ENCODE assay signal across 10 cellular contexts in the genomic region with DNA sequence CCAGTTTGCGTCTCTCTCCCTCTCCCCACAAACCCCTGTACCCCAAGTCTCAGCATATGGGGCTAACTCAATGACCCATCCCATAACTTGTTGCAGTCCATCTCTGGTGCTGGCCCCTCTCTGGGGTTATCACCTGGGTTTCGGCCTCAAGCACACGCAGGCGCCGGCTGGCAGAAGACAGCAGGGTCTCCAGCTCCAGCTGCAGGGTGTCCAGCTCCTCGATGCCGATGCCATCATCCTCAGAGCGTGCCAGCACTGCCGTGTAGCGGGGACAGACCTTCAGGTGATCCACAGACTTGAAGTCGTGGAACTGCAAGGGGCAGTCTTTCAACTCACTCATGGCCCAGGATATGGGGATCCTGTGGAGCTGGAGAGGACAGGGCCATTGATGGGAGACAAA. TPM values are rescaled to one million over a fixed set of nuclear protein-coding genes. Genes with fewer than 3 reads are reported as not detected.
DNase-seq lines count a peak whose midpoint lies in the region; ATAC-seq, FAIRE-seq and TF ChIP-seq lines count a peak whose summit lies in the region.
"Had no signal": no experiment of that assay in that cellular context is flagged by ENCODE, and none has a peak within 500 bp of the region (broad histone marks: within the 10 kb centered on the region; RNA-seq: fewer than 3 reads in every experiment).

No MANE protein-coding gene starts in this region.

- peaks cover 28% of the 10 kb centered on the region for H3K4me1 Mint-ChIP-seq in nephron

- H4K20me1 ChIP-seq in BLaER1 (peaks cover 30% of the 10 kb centered on the region), GM12878 (ENCODE audit: control insufficient read depth, insufficient read depth) (no peaks in the 10 kb centered on the region)

- FAIRE-seq in GM12878 (lab: Jason Lieb, UNC): no peak
- no peak for FAIRE-seq in kidney (lab: Jason Lieb, UNC)

- intact Hi-C loops in GM12878 (cut with micrococcal nuclease; ENCODE audit: unreplicated experiment) (loop anchor here (5.0 kb wide), 3 partner anchors 59 to 141 kb away; a partner anchor contains a TSS), kidney (cut with DNase I) (no loop called here)

- TF ChIP-seq POLR2A in GM12878 (IDR thresholded peaks at IDR 0.05; ENCODE audit: low read depth, low read length): 0 out of 2 replicates have a peak, but pooled peaks have one; percentile 23

- peaks cover 53% of the 10 kb centered on the region for H3K79me2 ChIP-seq in GM12878 (ENCODE audit: control insufficient read depth, insufficient read depth, low read length)

- over 99% methylated on average over 11 of the region's 11 CpGs for WGBS in GM12878 (ENCODE audit: insufficient coverage, insufficient replicate concordance, low lambda C conversion rate, missing lambda C conversion rate)

- H3K36me3 ChIP-seq in BLaER1 (peaks cover 45% of the 10 kb centered on the region), GM12878 (ENCODE audit: control insufficient read depth in 2 of 2, insufficient read depth in 2 of 2, low read length in 1 of 2) (peaks cover 6 to 9% of the 10 kb centered on the region in 2 experiments; a peak in 3 of 4 replicates), kidney (ENCODE audit: control insufficient read depth in 1 of 2, insufficient read depth in 2 of 2, low read length in 2 of 2) (peaks cover 13 to 30% of the 10 kb centered on the region in 2 donors)

- peak overlapping the region; percentile 95 to 98 (median 98) for H3K4me3 Mint-ChIP-seq in nephron

- TF ChIP-seq RAD21 in GM12878 (IDR thresholded peaks at IDR 0.05; ENCODE audit: insufficient read depth, low read depth, low read length): no peak

- ATAC-seq in GM12878 (no peak), GM21515 (IDR thresholded peaks at IDR 0.05; ENCODE audit: unreplicated experiment) (no peak)

- peaks cover 43% of the 10 kb centered on the region for H3K36me3 Mint-ChIP-seq in nephron (ENCODE audit: low read depth)

- peak overlapping the region; percentile 100 for H3K27ac Mint-ChIP-seq in nephron

- H3K4me3 ChIP-seq in BLaER1: no peak overlapping the region
- H3K4me3 ChIP-seq in HL-60 (replicated peaks; ENCODE audit: insufficient read depth, low read length): no peak overlapping the region
- H3K4me3 ChIP-seq in GM12878: peak overlapping the region; percentile 89
- H3K4me3 ChIP-seq in kidney (ENCODE audit: low read length in 2 of 2): no peak overlapping the region

- BruUV-seq in GM12878 (replicated peaks; lab: Mats Ljungman, UMichigan): no TSS peak

- TF ChIP-seq EP300 in GM12878 (IDR thresholded peaks at IDR 0.05; ENCODE audit: borderline replicate concordance in 1 of 2, control insufficient read depth in 1 of 2, low read depth in 2 of 2, low read length in 2 of 2): no peak

- in situ Hi-C loops in GM12878 (cut with MboI): no loop called here

- CTCF ChIA-PET in GM12878 (lab: Yijun Ruan, JAX): interaction anchor here (1.1 to 3.3 kb wide), 4 partner anchors 10 to 142 kb away, joined by 3 to 15 read pairs (median 6); a partner anchor contains a TSS

- no peaks in the 10 kb centered on the region for H3K27me3 Mint-ChIP-seq in nephron (ENCODE audit: low read depth)

- SMC1A ChIA-PET in GM12878 (lab: Charles Lee; ENCODE audit: uncharacterized antibody, unreplicated experiment): interaction anchor here (0.7 to 1.8 kb wide), 4 partner anchors 9 to 71 kb away, joined by 3 to 8 read pairs (median 4); a partner anchor contains a TSS

- H3K9ac ChIP-seq in BLaER1 (no peak overlapping the region), GM12878 (ENCODE audit: control insufficient read depth, insufficient read depth, low read length) (peak overlapping the region; percentile 97), kidney (ENCODE audit: low read length in 2 of 2) (no peak overlapping the region)

- H3K9me3 ChIP-seq in BLaER1 (no peaks in the 10 kb centered on the region), GM12878 (replicated peaks; ENCODE audit: control insufficient read depth, insufficient read depth, low read length) (no peaks in the 10 kb centered on the region), kidney (ENCODE audit: control insufficient read depth in 1 of 2, low read length in 2 of 2) (no peaks in the 10 kb centered on the region)

- POLR2A ChIA-PET in GM12878 (lab: Charles Lee): interaction anchor here (0.5 to 1.5 kb wide), 5 partner anchors 9 to 429 kb away, joined by 3 to 8 read pairs (median 4); no protein-coding TSS in a partner anchor

- H3K27ac ChIP-seq in BLaER1: 0 out of 2 replicates have a peak overlapping the region, but pooled peaks have one; percentile 99
- peak overlapping the region; percentile 99; the same call in 1 of the 2 replicates for H3K27ac ChIP-seq in HL-60 (replicated peaks)
- H3K27ac ChIP-seq in GM12878 (ENCODE audit: control insufficient read depth, insufficient read depth): peak overlapping the region; percentile 99
- H3K27ac ChIP-seq in kidney (ENCODE audit: low read depth in 2 of 2, low read length in 2 of 2): no peak overlapping the region

- H3K9me3 Mint-ChIP-seq in nephron: no peaks in the 10 kb centered on the region

- no peak overlapping the region for H2AFZ ChIP-seq in GM12878 (ENCODE audit: control insufficient read depth, low read depth, low read length)

- DNase-seq in HL-60 (ENCODE audit: low read depth in 1 of 2, low spot score in 1 of 2) (no peak), GM12878 (ENCODE audit: low read depth, low spot score) (no peak), NCI-H510A treated with DMSO at 0.1 percent for 48 hours (lab: John Stamatoyannopoulos, UW) (no peak), SIG-M5 (lab: John Stamatoyannopoulos, UW) (no peak), kidney (no peak)
- DNase-seq: NCI-H2227 treated with DMSO at 0.1 percent for 48 hours; stimulated activated CD4-positive, alpha-beta T cell treated with anti-CD3 and anti-CD28 coated beads, Interleukin-15, amount 100 ng/mL, for 24 hours had no signal

- H3K4me1 ChIP-seq in BLaER1: peaks cover 37% of the 10 kb centered on the region
- peaks cover 14% of the 10 kb centered on the region for H3K4me1 ChIP-seq in GM12878 (ENCODE audit: control insufficient read depth, insufficient read depth, low read length)
- peaks cover 8 to 20% of the 10 kb centered on the region in 2 donors for H3K4me1 ChIP-seq in kidney (ENCODE audit: control insufficient read depth in 1 of 2, insufficient read depth in 1 of 2, low read depth in 1 of 2, low read length in 2 of 2)

- peak overlapping the region; percentile 72 for H3K4me2 ChIP-seq in BLaER1
- peak overlapping the region; percentile 78 for H3K4me2 ChIP-seq in GM12878 (ENCODE audit: control insufficient read depth, insufficient read depth)

- TF ChIP-seq CTCF in HL-60 (IDR thresholded peaks at IDR 0.05; ENCODE audit: insufficient read depth, low read length) (no peak), GM12878 (IDR thresholded peaks at IDR 0.05 in 2 of 3, conservative IDR thresholded peaks at IDR 0.05 in 1 of 3; ENCODE audit: control insufficient read depth in 2 of 3, extremely low read depth in 1 of 3, insufficient read depth in 1 of 3, low read depth in 3 of 3, low read length in 3 of 3) (no peak), nephron (IDR thresholded peaks at IDR 0.05; ENCODE audit: unreplicated experiment in 3 of 3) (no peak), kidney (IDR thresholded peaks at IDR 0.05; ENCODE audit: borderline replicate concordance, extremely low read depth, insufficient read depth) (no peak)

- RAD21 ChIA-PET in GM12878 (lab: Charles Lee; ENCODE audit: unreplicated experiment): no interaction called here

- H3K27me3 ChIP-seq in BLaER1 (no peaks in the 10 kb centered on the region), HL-60 (ENCODE audit: insufficient read depth, poor library complexity, severe bottlenecking) (no peaks in the 10 kb centered on the region), GM12878 (replicated peaks in 1 of 2; ENCODE audit: control insufficient read depth in 2 of 2, insufficient read depth in 2 of 2, low read length in 1 of 2) (no peaks in the 10 kb centered on the region)

RNA-seq across cellular contexts. Expression of a gene that starts 1.1 kb away (rescaled TPM):
- total RNA-seq in GM12878 (2013; cell fraction: nucleolus; rRNA removed): 15.3 and 16.4 TPM in 2 replicates
- total RNA-seq in GM12878 (2014; rRNA removed) (61.6 and 71.2 TPM in 2 replicates), GM12878 (2014; rRNA removed; fragmentation: Illumina TruSeq; extraction: Trizol) (38.2 and 41.2 TPM in 2 replicates), GM12878 (2021) (50.5 and 52.2 TPM in 2 replicates), kidney (65.1 TPM)
- 16.9 TPM for polyA plus RNA-seq in GM12878 (2011; ENCODE audit: low read depth)
- polyA plus RNA-seq in GM12878 (2011; rRNA removed) (19.6 and 33.6 TPM in 2 replicates), GM12878 (2014; fragmentation: Illumina TruSeq; extraction: Trizol) (26.0 and 49.8 TPM in 2 replicates), GM12878 (2014; fragmentation: Nextera tagmentation; extraction: Ambion mirVana) (1 to 10 TPM; 2.6 to 9.0 TPM), GM12878 (2014; rRNA removed) (55.7 and 63.4 TPM in 2 replicates), GM12878 (2016; fragmentation: Nextera tagmentation; extraction: Ambion mirVana) (10 to 100 TPM; 64.7 to 71.0 TPM), kidney (ENCODE audit: insufficient read depth, low read depth, low replicate concordance) (58.4 TPM)
- 50.5 and 55.8 TPM in 2 replicates for polyA plus RNA-seq in GM12878 (2011; cell fraction: cytosol; rRNA removed)
- 33.5 and 35.2 TPM in 2 replicates for polyA plus RNA-seq in GM12878 (2011; cell fraction: nucleus; rRNA removed)
- 31.8 and 35.6 TPM in 2 replicates for polyA plus RNA-seq in GM12878 (2012)
- polyA minus RNA-seq in GM12878 (2011; rRNA and poly(A)+ RNA removed): 17.2 and 38.1 TPM in 2 replicates
- polyA minus RNA-seq in GM12878 (2011; cell fraction: cytosol; rRNA and poly(A)+ RNA removed): 17.3 and 17.9 TPM in 2 replicates
- 10.2 and 15.5 TPM in 2 replicates for polyA minus RNA-seq in GM12878 (2011; cell fraction: nucleus; rRNA and poly(A)+ RNA removed)

RNA-seq across cellular contexts. Expression of a gene that starts 1.8 kb away (rescaled TPM):
- total RNA-seq in GM12878 (2013; cell fraction: nucleolus; rRNA removed): 176 and 182 TPM in 2 replicates
- total RNA-seq in GM12878 (2014; rRNA removed) (329 and 354 TPM in 2 replicates), GM12878 (2014; rRNA removed; fragmentation: Illumina TruSeq; extraction: Trizol) (243 and 257 TPM in 2 replicates), GM12878 (2021) (274 and 277 TPM in 2 replicates), kidney (164 TPM)
- polyA plus RNA-seq in GM12878 (2011; ENCODE audit: low read depth): 159 TPM
- polyA plus RNA-seq in GM12878 (2011; rRNA removed) (177 and 192 TPM in 2 replicates), GM12878 (2014; fragmentation: Illumina TruSeq; extraction: Trizol) (260 and 266 TPM in 2 replicates), GM12878 (2014; fragmentation: Nextera tagmentation; extraction: Ambion mirVana) (10 to 100 TPM; 42.0 to 55.9 TPM), GM12878 (2014; rRNA removed) (293 and 302 TPM in 2 replicates), GM12878 (2016; fragmentation: Nextera tagmentation; extraction: Ambion mirVana) (100 to 1,000 TPM; 313 to 326 TPM), kidney (ENCODE audit: insufficient read depth, low read depth, low replicate concordance) (138 TPM)
- 168 and 237 TPM in 2 replicates for polyA plus RNA-seq in GM12878 (2011; cell fraction: cytosol; rRNA removed)
- 109 and 131 TPM in 2 replicates for polyA plus RNA-seq in GM12878 (2011; cell fraction: nucleus; rRNA removed)
- 206 and 224 TPM in 2 replicates for polyA plus RNA-seq in GM12878 (2012)
- polyA minus RNA-seq in GM12878 (2011; rRNA and poly(A)+ RNA removed): 174 and 234 TPM in 2 replicates
- polyA minus RNA-seq in GM12878 (2011; cell fraction: cytosol; rRNA and poly(A)+ RNA removed): 133 and 141 TPM in 2 replicates
- polyA minus RNA-seq in GM12878 (2011; cell fraction: nucleus; rRNA and poly(A)+ RNA removed): 58.4 and 99.3 TPM in 2 replicates

RNA-seq across cellular contexts. Expression of a gene that starts 18.9 kb away (rescaled TPM):
- total RNA-seq in GM12878 (2013; cell fraction: nucleolus; rRNA removed): 275 and 305 TPM in 2 replicates
- 19.9 and 22.3 TPM in 2 replicates for total RNA-seq in GM12878 (2014; rRNA removed)
- total RNA-seq in GM12878 (2014; rRNA removed; fragmentation: Illumina TruSeq; extraction: Trizol): 14.5 and 15.6 TPM in 2 replicates
- total RNA-seq in GM12878 (2021): 30.4 and 36.1 TPM in 2 replicates
- 39.0 TPM for polyA plus RNA-seq in GM12878 (2011; ENCODE audit: low read depth)
- polyA plus RNA-seq in GM12878 (2011; rRNA removed): 33.8 and 45.3 TPM in 2 replicates
- 54.6 and 61.0 TPM in 2 replicates for polyA plus RNA-seq in GM12878 (2011; cell fraction: cytosol; rRNA removed)
- 363 and 399 TPM in 2 replicates for polyA plus RNA-seq in GM12878 (2011; cell fraction: nucleus; rRNA removed)
- 50.9 and 55.6 TPM in 2 replicates for polyA plus RNA-seq in GM12878 (2012)
- polyA plus RNA-seq in GM12878 (2014; fragmentation: Illumina TruSeq; extraction: Trizol): 30.1 and 30.7 TPM in 2 replicates
- polyA plus RNA-seq in GM12878 (2014; fragmentation: Nextera tagmentation; extraction: Ambion mirVana): 1 to 10 TPM; 4.2 to 6.8 TPM
- polyA plus RNA-seq in GM12878 (2014; rRNA removed): 49.3 and 51.3 TPM in 2 replicates
- polyA plus RNA-seq in GM12878 (2016; fragmentation: Nextera tagmentation; extraction: Ambion mirVana): 10 to 100 TPM; 10.4 to 13.2 TPM
- polyA minus RNA-seq in GM12878 (2011; rRNA and poly(A)+ RNA removed): 51.2 and 66.0 TPM in 2 replicates
- polyA minus RNA-seq in GM12878 (2011; cell fraction: cytosol; rRNA and poly(A)+ RNA removed): 11.6 and 16.2 TPM in 2 replicates
- polyA minus RNA-seq in GM12878 (2011; cell fraction: nucleus; rRNA and poly(A)+ RNA removed): 52.8 and 85.3 TPM in 2 replicates
- 61.0 TPM for total RNA-seq in kidney
- 27.5 TPM for polyA plus RNA-seq in kidney (ENCODE audit: insufficient read depth, low read depth, low replicate concordance)

RNA-seq across cellular contexts. Expression of a gene that starts 21.4 kb away (rescaled TPM):
- total RNA-seq in GM12878 (2013; cell fraction: nucleolus; rRNA removed): not detected in 2 replicates
- total RNA-seq in GM12878 (2014; rRNA removed) (0.44 and 0.73 TPM in 2 replicates), GM12878 (2014; rRNA removed; fragmentation: Illumina TruSeq; extraction: Trizol) (0.31 and 0.32 TPM in 2 replicates), GM12878 (2021) (0.61 and 0.64 TPM in 2 replicates), kidney (31.2 TPM)
- 0.79 TPM for polyA plus RNA-seq in GM12878 (2011; ENCODE audit: low read depth)
- polyA plus RNA-seq in GM12878 (2011; rRNA removed) (0.16 and 0.24 TPM in 2 replicates), GM12878 (2014; fragmentation: Illumina TruSeq; extraction: Trizol) (0.28 TPM in 1 of 2 replicates, not detected in the other), GM12878 (2014; fragmentation: Nextera tagmentation; extraction: Ambion mirVana) (not detected), GM12878 (2014; rRNA removed) (0.18 and 0.37 TPM in 2 replicates), GM12878 (2016; fragmentation: Nextera tagmentation; extraction: Ambion mirVana) (1 to 10 TPM; 1.5 to 2.1 TPM), kidney (ENCODE audit: insufficient read depth, low read depth, low replicate concordance) (52.7 TPM)
- polyA plus RNA-seq in GM12878 (2011; cell fraction: cytosol; rRNA removed): 0.48 and 0.67 TPM in 2 replicates
- polyA plus RNA-seq in GM12878 (2011; cell fraction: nucleus; rRNA removed): 0.43 and 0.47 TPM in 2 replicates
- 1.0 and 1.6 TPM in 2 replicates for polyA plus RNA-seq in GM12878 (2012)
- 0.37 and 0.67 TPM in 2 replicates for polyA minus RNA-seq in GM12878 (2011; rRNA and poly(A)+ RNA removed)
- not detected in 2 replicates for polyA minus RNA-seq in GM12878 (2011; cell fraction: cytosol; rRNA and poly(A)+ RNA removed)
- 0.12 TPM in 1 of 2 replicates, not detected in the other for polyA minus RNA-seq in GM12878 (2011; cell fraction: nucleus; rRNA and poly(A)+ RNA removed)

RNA-seq across cellular contexts. Expression of a gene that starts 41.4 kb away (rescaled TPM):
- total RNA-seq in GM12878 (2013; cell fraction: nucleolus; rRNA removed): 41.7 and 49.6 TPM in 2 replicates
- total RNA-seq in GM12878 (2014; rRNA removed) (32.0 and 32.1 TPM in 2 replicates), GM12878 (2014; rRNA removed; fragmentation: Illumina TruSeq; extraction: Trizol) (21.1 and 23.5 TPM in 2 replicates), GM12878 (2021) (24.3 TPM in 2 replicates), kidney (31.1 TPM)
- 5.8 TPM for polyA plus RNA-seq in GM12878 (2011; ENCODE audit: low read depth)
- polyA plus RNA-seq in GM12878 (2011; rRNA removed) (14.2 and 22.8 TPM in 2 replicates), GM12878 (2014; fragmentation: Illumina TruSeq; extraction: Trizol) (27.4 and 30.1 TPM in 2 replicates), GM12878 (2014; fragmentation: Nextera tagmentation; extraction: Ambion mirVana) (1 to 10 TPM; 4.8 to 6.9 TPM), GM12878 (2014; rRNA removed) (35.4 and 38.7 TPM in 2 replicates), GM12878 (2016; fragmentation: Nextera tagmentation; extraction: Ambion mirVana) (10 to 100 TPM; 35.6 to 38.8 TPM), kidney (ENCODE audit: insufficient read depth, low read depth, low replicate concordance) (51.6 TPM)
- polyA plus RNA-seq in GM12878 (2011; cell fraction: cytosol; rRNA removed): 21.7 and 32.7 TPM in 2 replicates
- 29.9 and 35.3 TPM in 2 replicates for polyA plus RNA-seq in GM12878 (2011; cell fraction: nucleus; rRNA removed)
- 10.2 and 11.8 TPM in 2 replicates for polyA plus RNA-seq in GM12878 (2012)
- 45.5 and 72.0 TPM in 2 replicates for polyA minus RNA-seq in GM12878 (2011; rRNA and poly(A)+ RNA removed)
- polyA minus RNA-seq in GM12878 (2011; cell fraction: cytosol; rRNA and poly(A)+ RNA removed): 16.0 and 21.1 TPM in 2 replicates
- 36.9 and 69.6 TPM in 2 replicates for polyA minus RNA-seq in GM12878 (2011; cell fraction: nucleus; rRNA and poly(A)+ RNA removed)

Comparison
In these comparisons a context has a peak if more than half of its experiments do, and no peak if none do; other contexts are left out.
1. H3K27ac ChIP-seq: peak in BLaER1 (single experiment), HL-60 (single experiment) and GM12878 (single experiment); none in kidney (0 of 2).